In the genomic region with DNA sequence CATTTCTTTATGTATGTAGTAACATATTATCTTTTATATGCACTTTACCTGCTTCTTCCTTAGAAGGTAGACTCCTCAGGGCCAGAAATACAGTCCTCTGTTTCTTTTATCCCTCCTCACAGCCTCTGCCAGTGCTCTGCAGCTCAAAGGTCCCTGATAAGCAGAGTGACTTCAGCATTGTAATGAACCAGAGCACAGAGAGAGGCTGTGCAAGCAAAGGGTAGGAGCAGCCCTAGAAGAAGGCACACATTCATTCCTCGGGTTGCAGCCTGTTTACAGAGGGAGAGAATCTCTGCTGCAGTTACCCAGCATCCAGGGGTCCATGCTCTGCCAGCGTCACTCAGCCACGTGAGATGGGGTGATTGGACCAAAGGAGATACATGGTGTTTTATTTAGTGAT, we compare ENCODE assay signal across 19 cellular contexts.
DNase-seq lines count a peak whose midpoint lies in the region; ATAC-seq and TF ChIP-seq lines count a peak whose summit lies in the region.
"Had no signal": no experiment of that assay in that cellular context is flagged by ENCODE, and none has a peak within 500 bp of the region (broad histone marks: within the 10 kb centered on the region; RNA-seq: fewer than 3 reads in every experiment).

No MANE protein-coding gene starts in this region.

- H3K27ac Mint-ChIP-seq in activated naive CD4-positive, alpha-beta T cell treated with anti-CD3 and anti-CD28 coated beads for 36 hours: no peak overlapping the region
- H3K27ac Mint-ChIP-seq: WTC11 had no signal

- H3K9ac ChIP-seq in PC-3 (ENCODE audit: low read length) (no peak overlapping the region), duodenal mucosa (ENCODE audit: low read depth in 1 of 2, low read length in 2 of 2) (peak overlapping the region; percentile 61 to 76), smooth muscle cell (ENCODE audit: low read depth) (no peak overlapping the region)
- H3K9ac ChIP-seq: neural progenitor cell had no signal

- DNase-seq in PC-3 (no peak), middle frontal gyrus (ENCODE audit: extremely low spot score, low spot score) (peak; percentile 30), smooth muscle cell (lab: John Stamatoyannopoulos, UW; ENCODE audit: unreplicated experiment) (no peak), COR-L47 (lab: John Stamatoyannopoulos, UW) (no peak)
- DNase-seq in activated naive CD4-positive, alpha-beta T cell treated with anti-CD3 and anti-CD28 coated beads for 36 hours: no peak
- DNase-seq: activated gamma-delta T cell, cortex of kidney, foreskin melanocyte, MG63, right cardiac atrium, Right ventricle myocardium superior had no signal

- POLR2A ChIA-PET in PC-3 (lab: Charles Lee; ENCODE audit: unreplicated experiment): interaction anchor here (0.6 kb wide), 1 partner anchor 36 kb away, joined by 7 read pairs; no protein-coding TSS in a partner anchor

- no peak overlapping the region for H3K4me2 ChIP-seq in PC-3 (ENCODE audit: low read length)
- no peak overlapping the region for H3K4me2 ChIP-seq in smooth muscle cell
- H3K4me2 ChIP-seq: neural progenitor cell had no signal

- peak overlapping the region; percentile 0; the same call in 1 of the 2 replicates for H3K27ac ChIP-seq in PC-3 (ENCODE audit: low read length)
- peak overlapping the region; percentile 47 for H3K27ac ChIP-seq in duodenal mucosa (ENCODE audit: low read depth, low read length)
- peak overlapping the region; percentile 82 for H3K27ac ChIP-seq in smooth muscle cell (ENCODE audit: low read depth)
- H3K27ac ChIP-seq: ascending aorta, epithelial cell of prostate, neural progenitor cell had no signal

- no peak for ATAC-seq in PC-3
- no peak for ATAC-seq in GM21381 (IDR thresholded peaks at IDR 0.05; ENCODE audit: unreplicated experiment)
- ATAC-seq in GM18520 (IDR thresholded peaks at IDR 0.05; ENCODE audit: unreplicated experiment): no peak
- ATAC-seq: GM12878, right cardiac atrium, WTC11 had no signal

- H3K36me3 Mint-ChIP-seq in activated naive CD4-positive, alpha-beta T cell treated with anti-CD3 and anti-CD28 coated beads for 36 hours (ENCODE audit: low read depth): no peaks in the 10 kb centered on the region
- H3K36me3 Mint-ChIP-seq: neural progenitor cell, WTC11 had no signal

- H2AFZ ChIP-seq in PC-3 (ENCODE audit: low read length) (no peak overlapping the region), smooth muscle cell (ENCODE audit: low read depth) (no peak overlapping the region)
- H2AFZ ChIP-seq: neural progenitor cell had no signal

- WGBS in smooth muscle cell (ENCODE audit: low lambda C conversion rate): 63% methylated on average over 3 of the region's 3 CpGs

- H3K27me3 Mint-ChIP-seq in activated naive CD4-positive, alpha-beta T cell treated with anti-CD3 and anti-CD28 coated beads for 36 hours (ENCODE audit: low read depth): no peaks in the 10 kb centered on the region

- BruUV-seq in PC-3 (replicated peaks; lab: Mats Ljungman, UMichigan): no TSS peak

- no peak overlapping the region for H3K4me3 Mint-ChIP-seq in activated naive CD4-positive, alpha-beta T cell treated with anti-CD3 and anti-CD28 coated beads for 36 hours
- H3K4me3 Mint-ChIP-seq: neural progenitor cell, WTC11 had no signal

- no peaks in the 10 kb centered on the region for H3K9me2 ChIP-seq in PC-3 (replicated peaks; ENCODE audit: low read length)

- H3K9me3 Mint-ChIP-seq in activated naive CD4-positive, alpha-beta T cell treated with anti-CD3 and anti-CD28 coated beads for 36 hours: no peaks in the 10 kb centered on the region
- H3K9me3 Mint-ChIP-seq: neural progenitor cell, WTC11 had no signal

- intact Hi-C loops in PC-3 (cut with micrococcal nuclease): no loop called here
- intact Hi-C loops in activated naive CD4-positive, alpha-beta T cell treated with anti-CD3 and anti-CD28 coated beads for 36 hours (cut with micrococcal nuclease): no loop called here

- H3K36me3 ChIP-seq in PC-3 (ENCODE audit: low read depth, low read length) (no peaks in the 10 kb centered on the region), duodenal mucosa (ENCODE audit: control insufficient read depth in 1 of 2, insufficient read depth in 2 of 2, low read length in 2 of 2) (no peaks in the 10 kb centered on the region), smooth muscle cell (ENCODE audit: low read depth) (no peaks in the 10 kb centered on the region)
- H3K36me3 ChIP-seq: ascending aorta, MG63, neural progenitor cell had no signal

- CTCF ChIA-PET in PC-3 (lab: Charles Lee): no interaction called here
- CTCF ChIA-PET in activated naive CD4-positive, alpha-beta T cell treated with anti-CD3 and anti-CD28 coated beads for 36 hours (lab: Charles Lee): no interaction called here

- H3K4me1 ChIP-seq in PC-3 (ENCODE audit: insufficient read depth, low read length): peaks cover 45% of the 10 kb centered on the region
- H3K4me1 ChIP-seq in duodenal mucosa (ENCODE audit: control insufficient read depth in 1 of 2, insufficient read depth in 2 of 2, low read length in 2 of 2): peaks cover 42 to 55% of the 10 kb centered on the region in 2 donors
- H3K4me1 ChIP-seq in smooth muscle cell (ENCODE audit: low read depth): peaks cover 10% of the 10 kb centered on the region
- H3K4me1 ChIP-seq: neural progenitor cell had no signal

- no peak overlapping the region for H3K4me3 ChIP-seq in PC-3 (ENCODE audit: low read length)
- peak overlapping the region; percentile 44 to 73 for H3K4me3 ChIP-seq in duodenal mucosa (ENCODE audit: low read depth in 1 of 2, low read length in 2 of 2)
- no peak overlapping the region for H3K4me3 ChIP-seq in smooth muscle cell
- H3K4me3 ChIP-seq: ascending aorta, GM12878, MG63, neural progenitor cell had no signal

- no peaks in the 10 kb centered on the region for H4K20me1 ChIP-seq in PC-3 (ENCODE audit: low read length)
- no peaks in the 10 kb centered on the region for H4K20me1 ChIP-seq in smooth muscle cell (ENCODE audit: low read depth)

- no peaks in the 10 kb centered on the region for H3F3A ChIP-seq in PC-3 (ENCODE audit: low read length, unreplicated experiment)
- no peaks in the 10 kb centered on the region for H3F3A ChIP-seq in smooth muscle cell (ENCODE audit: low read depth)

- H3K27me3 ChIP-seq in PC-3 (ENCODE audit: low read length) (peaks cover 20% of the 10 kb centered on the region; the same call in 1 of the 2 replicates), duodenal mucosa (ENCODE audit: control insufficient read depth in 1 of 2, insufficient read depth in 2 of 2, low read length in 2 of 2) (no peaks in the 10 kb centered on the region), smooth muscle cell (ENCODE audit: low read depth) (no peaks in the 10 kb centered on the region)
- H3K27me3 ChIP-seq: ascending aorta, neural progenitor cell had no signal

- H3K79me2 ChIP-seq in PC-3 (ENCODE audit: low read length): no peaks in the 10 kb centered on the region
- no peaks in the 10 kb centered on the region for H3K79me2 ChIP-seq in smooth muscle cell (ENCODE audit: low read depth)

- H3K4me1 Mint-ChIP-seq in activated naive CD4-positive, alpha-beta T cell treated with anti-CD3 and anti-CD28 coated beads for 36 hours (ENCODE audit: low read depth): no peaks in the 10 kb centered on the region

- H3K9me3 ChIP-seq in PC-3 (ENCODE audit: low read length): no peaks in the 10 kb centered on the region
- no peaks in the 10 kb centered on the region for H3K9me3 ChIP-seq in duodenal mucosa (ENCODE audit: control insufficient read depth in 1 of 2, low read length in 2 of 2)
- no peaks in the 10 kb centered on the region for H3K9me3 ChIP-seq in smooth muscle cell (replicated peaks; ENCODE audit: low read depth)
- H3K9me3 ChIP-seq: ascending aorta, MG63 had no signal

- TF ChIP-seq CTCF in PC-3 (conservative IDR thresholded peaks at IDR 0.05; ENCODE audit: low read depth, low read length): no peak
- TF ChIP-seq CTCF in smooth muscle cell (IDR thresholded peaks at IDR 0.05; ENCODE audit: borderline replicate concordance, insufficient read depth, poor library complexity, severe bottlenecking): no peak

Comparison
In these comparisons a context has a peak if more than half of its experiments do, and no peak if none do; other contexts are left out.
1. H3K27ac ChIP-seq: peak in every context shown above with its lines; median percentile 82 in smooth muscle cell; 47 in duodenal mucosa; 0 in PC-3.
2. H3K4me3 ChIP-seq: peak in duodenal mucosa (2 of 2); none in PC-3 (single experiment) and smooth muscle cell (single experiment).
3. H3K9ac ChIP-seq: peak in duodenal mucosa (2 of 2); none in PC-3 (single experiment) and smooth muscle cell (single experiment).